1 cellular context compared by ENCODE assay signal in the genomic region with DNA sequence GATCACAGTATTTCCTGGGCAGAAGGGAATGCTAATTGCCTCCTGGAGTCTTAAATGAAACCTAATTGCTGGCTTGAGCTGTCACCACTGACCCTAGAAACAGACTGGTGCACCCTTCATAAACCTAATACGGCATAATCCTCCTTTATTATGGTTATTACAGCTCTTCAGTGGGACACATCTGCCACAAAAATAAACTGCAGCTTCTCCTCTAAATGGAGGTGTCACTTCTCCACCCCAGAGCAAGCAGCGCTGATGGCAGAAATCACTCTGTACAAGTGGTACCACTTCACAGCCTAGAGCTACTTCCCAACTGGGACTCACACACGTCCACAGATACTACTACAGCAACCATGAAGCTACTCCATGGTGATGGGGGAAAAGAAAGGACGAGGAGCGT.
TF ChIP-seq lines count a peak whose summit lies in the region.

No MANE protein-coding gene starts in this region.

TF ChIP-seq in WTC11, 78 proteins besides CTCF, POLR2A, EP300 and RAD21 (continued from another document):
- TF ChIP-seq AR (CRISPR knock-in tag; IDR thresholded peaks at IDR 0.05), result no peak
- TF ChIP-seq USF2 (CRISPR knock-in tag; IDR thresholded peaks at IDR 0.05), result no peak
- TF ChIP-seq E2F5 (CRISPR knock-in tag; IDR thresholded peaks at IDR 0.05), result no peak
- TF ChIP-seq, protein P1, sequence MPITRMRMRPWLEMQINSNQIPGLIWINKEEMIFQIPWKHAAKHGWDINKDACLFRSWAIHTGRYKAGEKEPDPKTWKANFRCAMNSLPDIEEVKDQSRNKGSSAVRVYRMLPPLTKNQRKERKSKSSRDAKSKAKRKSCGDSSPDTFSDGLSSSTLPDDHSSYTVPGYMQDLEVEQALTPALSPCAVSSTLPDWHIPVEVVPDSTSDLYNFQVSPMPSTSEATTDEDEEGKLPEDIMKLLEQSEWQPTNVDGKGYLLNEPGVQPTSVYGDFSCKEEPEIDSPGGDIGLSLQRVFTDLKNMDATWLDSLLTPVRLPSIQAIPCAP (CRISPR knock-in tag; IDR thresholded peaks at IDR 0.05), result no peak
- no peak for TF ChIP-seq JUN (CRISPR knock-in tag; IDR thresholded peaks at IDR 0.05)
- TF ChIP-seq ZNF263 (CRISPR knock-in tag; IDR thresholded peaks at IDR 0.05; ENCODE audit: low read depth), result no peak
- no peak for TF ChIP-seq ZNF512 (CRISPR knock-in tag; IDR thresholded peaks at IDR 0.05; ENCODE audit: borderline replicate concordance)
